ENCODE assay signal across 9 cellular contexts in genomic region chr11:113595810-113596594, GRCh38.
"Had no signal": no experiment of that assay in that cellular context is flagged by ENCODE, and none has a peak within 500 bp of the region (broad histone marks: within the 10 kb centered on the region; RNA-seq: fewer than 3 reads in every experiment).

No MANE protein-coding gene starts in this region.

- H3K4me3 Mint-ChIP-seq: H9, HFFc6 had no signal

- H3K9ac ChIP-seq: GM23248 had no signal

- H3K27ac ChIP-seq: GM23248 had no signal

- H3K36me3 ChIP-seq: HAP-1 had no signal

- H3K27ac Mint-ChIP-seq: H9, HFFc6 had no signal

- H3K4me3 ChIP-seq: GM23248, HAP-1 had no signal

- ATAC-seq: HCT116 had no signal

- H3K9me3 ChIP-seq: HAP-1 had no signal

- FAIRE-seq: H1, H54 had no signal

- H2AFZ ChIP-seq: GM23248 had no signal

- H3K4me1 ChIP-seq: HAP-1 had no signal

- DNase-seq: GM23248, GOT3, H9, HCEC 1CT, HFFc6 had no signal
